In the genomic region with DNA sequence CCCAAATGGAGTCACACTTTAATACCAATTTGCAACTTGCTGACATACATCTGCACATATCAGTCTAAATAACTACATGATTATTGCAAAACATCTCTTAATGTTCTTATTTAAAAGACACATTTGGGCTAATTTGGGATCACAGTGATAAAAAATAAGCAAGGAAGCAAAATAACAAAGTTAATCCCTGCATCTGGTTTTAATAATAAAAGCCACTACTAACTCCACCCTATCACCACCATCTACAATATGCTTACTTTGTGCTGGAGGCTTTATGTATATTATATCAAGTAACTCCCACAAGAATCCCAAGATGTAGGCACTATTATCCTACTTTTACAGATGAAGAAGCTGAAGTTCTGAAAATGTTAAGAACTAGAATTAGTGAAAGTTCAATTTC, we compare ENCODE assay signal across 16 cellular contexts. TPM values are rescaled to one million over a fixed set of nuclear protein-coding genes. Genes with fewer than 3 reads are reported as not detected.
DNase-seq lines count a peak whose midpoint lies in the region; TF ChIP-seq lines count a peak whose summit lies in the region.
"Had no signal": no experiment of that assay in that cellular context is flagged by ENCODE, and none has a peak within 500 bp of the region (broad histone marks: within the 10 kb centered on the region; RNA-seq: fewer than 3 reads in every experiment).

No MANE protein-coding gene starts in this region.

- H3K4me3 ChIP-seq in AG10803 (ENCODE audit: low read length) (no peak overlapping the region), HL-60 (replicated peaks; ENCODE audit: insufficient read depth, low read length) (no peak overlapping the region), fibroblast of villous mesenchyme (ENCODE audit: low read depth, low read length) (no peak overlapping the region)

- H3K9me3 Mint-ChIP-seq in activated CD4-positive, alpha-beta T cell treated with anti-CD3 and anti-CD28 coated beads, Interleukin-2, amount 10 ng/mL, durations not matched to agents 7 days and 5 days: no peaks in the 10 kb centered on the region
- H3K9me3 Mint-ChIP-seq in activated naive CD4-positive, alpha-beta T cell treated with anti-CD3 and anti-CD28 coated beads, Interleukin-2, amount 10 ng/mL, durations not matched to agents 7 days and 5 days: no peaks in the 10 kb centered on the region

- H3K27ac ChIP-seq in HL-60 (replicated peaks): peak overlapping the region; percentile 93
- H3K27ac ChIP-seq: C4-2B had no signal

- CTCF ChIA-PET in activated CD4-positive, alpha-beta T cell treated with anti-CD3 and anti-CD28 coated beads, Interleukin-2, amount 10 ng/mL, durations not matched to agents 7 days and 5 days (lab: Charles Lee): no interaction called here
- CTCF ChIA-PET in activated naive CD4-positive, alpha-beta T cell treated with anti-CD3 and anti-CD28 coated beads, Interleukin-2, amount 10 ng/mL, durations not matched to agents 7 days and 5 days (lab: Charles Lee): no interaction called here

- no peak for TF ChIP-seq CTCF in AG10803 (conservative IDR thresholded peaks at IDR 0.05; ENCODE audit: low read length)
- no peak for TF ChIP-seq CTCF in HL-60 (IDR thresholded peaks at IDR 0.05; ENCODE audit: insufficient read depth, low read length)
- no peak for TF ChIP-seq CTCF in fibroblast of villous mesenchyme (IDR thresholded peaks at IDR 0.05; ENCODE audit: insufficient read depth, low read depth, low read length)

- H3K36me3 Mint-ChIP-seq in activated CD4-positive, alpha-beta T cell treated with anti-CD3 and anti-CD28 coated beads, Interleukin-2, amount 10 ng/mL, durations not matched to agents 7 days and 5 days (ENCODE audit: low read depth): peaks cover 26% of the 10 kb centered on the region
- peaks cover 14% of the 10 kb centered on the region for H3K36me3 Mint-ChIP-seq in activated naive CD4-positive, alpha-beta T cell treated with anti-CD3 and anti-CD28 coated beads, Interleukin-2, amount 10 ng/mL, durations not matched to agents 7 days and 5 days

- POLR2A ChIA-PET in activated CD4-positive, alpha-beta T cell treated with anti-CD3 and anti-CD28 coated beads, Interleukin-2, amount 10 ng/mL, durations not matched to agents 7 days and 5 days (lab: Charles Lee): no interaction called here

- peaks cover 14% of the 10 kb centered on the region for H3K4me1 Mint-ChIP-seq in activated CD4-positive, alpha-beta T cell treated with anti-CD3 and anti-CD28 coated beads, Interleukin-2, amount 10 ng/mL, durations not matched to agents 7 days and 5 days
- peaks cover 6% of the 10 kb centered on the region for H3K4me1 Mint-ChIP-seq in activated naive CD4-positive, alpha-beta T cell treated with anti-CD3 and anti-CD28 coated beads, Interleukin-2, amount 10 ng/mL, durations not matched to agents 7 days and 5 days

- no peak overlapping the region for H3K4me3 Mint-ChIP-seq in activated CD4-positive, alpha-beta T cell treated with anti-CD3 and anti-CD28 coated beads, Interleukin-2, amount 10 ng/mL, durations not matched to agents 7 days and 5 days
- H3K4me3 Mint-ChIP-seq in activated naive CD4-positive, alpha-beta T cell treated with anti-CD3 and anti-CD28 coated beads, Interleukin-2, amount 10 ng/mL, durations not matched to agents 7 days and 5 days: no peak overlapping the region

- no peaks in the 10 kb centered on the region for H3K27me3 Mint-ChIP-seq in activated CD4-positive, alpha-beta T cell treated with anti-CD3 and anti-CD28 coated beads, Interleukin-2, amount 10 ng/mL, durations not matched to agents 7 days and 5 days
- H3K27me3 Mint-ChIP-seq in activated naive CD4-positive, alpha-beta T cell treated with anti-CD3 and anti-CD28 coated beads, Interleukin-2, amount 10 ng/mL, durations not matched to agents 7 days and 5 days: no peaks in the 10 kb centered on the region

- DNase-seq in AG10803 (ENCODE audit: low read depth) (peak; percentile 39), HL-60 (ENCODE audit: low read depth in 1 of 2, low spot score in 1 of 2) (no peak), amniotic stem cell (lab: John Stamatoyannopoulos, UW) (peak; percentile 12), fibroblast of villous mesenchyme (ENCODE audit: low read depth) (peak; percentile 72)
- DNase-seq in effector CD8-positive, alpha-beta T cell (lab: John Stamatoyannopoulos, UW): no peak
- DNase-seq in activated CD4-positive, alpha-beta T cell treated with anti-CD3 and anti-CD28 coated beads, Interleukin-2, amount 10 ng/mL, durations not matched to agents 7 days and 5 days: no peak
- DNase-seq in activated CD4-positive, alpha-beta T cell treated with anti-CD3 and anti-CD28 coated beads for 4 hours: no peak
- DNase-seq in activated naive CD4-positive, alpha-beta T cell treated with anti-CD3 and anti-CD28 coated beads, Interleukin-2, amount 10 ng/mL, durations not matched to agents 7 days and 5 days: no peak
- DNase-seq: EL, KG1, NCI-H1048, NCI-H2081 treated with DMSO at 0.1 percent for 48 hours, NCI-H510A treated with DMSO at 0.1 percent for 48 hours, NCI-H82, Right ventricle myocardium superior had no signal

- H3K27ac Mint-ChIP-seq in activated CD4-positive, alpha-beta T cell treated with anti-CD3 and anti-CD28 coated beads, Interleukin-2, amount 10 ng/mL, durations not matched to agents 7 days and 5 days: no peak overlapping the region
- H3K27ac Mint-ChIP-seq in activated naive CD4-positive, alpha-beta T cell treated with anti-CD3 and anti-CD28 coated beads, Interleukin-2, amount 10 ng/mL, durations not matched to agents 7 days and 5 days: no peak overlapping the region

- H3K27me3 ChIP-seq in HL-60 (ENCODE audit: insufficient read depth, poor library complexity, severe bottlenecking): no peaks in the 10 kb centered on the region

RNA-seq across cellular contexts. Expression of gene TAOK3, which starts 45.7 kb away (rescaled TPM):
- 31.2 and 34.5 TPM in 2 replicates for total RNA-seq in fibroblast of villous mesenchyme
- 10 to 100 TPM; 52.5 to 63.3 TPM for total RNA-seq in activated CD4-positive, alpha-beta T cell treated with anti-CD3 and anti-CD28 coated beads, Interleukin-2, amount 10 ng/mL, durations not matched to agents 7 days and 5 days

RNA-seq across cellular contexts. Expression of gene SUDS3, which starts 49.4 kb away (rescaled TPM):
- 34.1 and 53.5 TPM in 2 replicates for total RNA-seq in fibroblast of villous mesenchyme
- total RNA-seq in activated CD4-positive, alpha-beta T cell treated with anti-CD3 and anti-CD28 coated beads, Interleukin-2, amount 10 ng/mL, durations not matched to agents 7 days and 5 days: 10 to 100 TPM; 23.8 to 25.4 TPM

Comparison
In these comparisons a context has a peak if more than half of its experiments do, and no peak if none do; other contexts are left out.
1. DNase-seq: peak in AG10803 (single experiment), amniotic stem cell (single experiment) and fibroblast of villous mesenchyme (single experiment); none in HL-60 (0 of 2), effector CD8-positive, alpha-beta T cell (single experiment), activated CD4-positive, alpha-beta T cell treated with anti-CD3 and anti-CD28 coated beads, Interleukin-2, amount 10 ng/mL, durations not matched to agents 7 days and 5 days (single experiment), activated CD4-positive, alpha-beta T cell treated with anti-CD3 and anti-CD28 coated beads for 4 hours (0 of 2) and activated naive CD4-positive, alpha-beta T cell treated with anti-CD3 and anti-CD28 coated beads, Interleukin-2, amount 10 ng/mL, durations not matched to agents 7 days and 5 days (single experiment).